Comparison of ENCODE assay signal across 9 cellular contexts in genomic region chr22:43848366-43849171, GRCh38. TPM values are rescaled to one million over a fixed set of nuclear protein-coding genes. Genes with fewer than 3 reads are reported as not detected.
DNase-seq lines count a peak whose midpoint lies in the region; ATAC-seq and TF ChIP-seq lines count a peak whose summit lies in the region.
"Had no signal": no experiment of that assay in that cellular context is flagged by ENCODE, and none has a peak within 500 bp of the region (broad histone marks: within the 10 kb centered on the region; RNA-seq: fewer than 3 reads in every experiment).

No MANE protein-coding gene starts in this region.

- no peak overlapping the region for H3K4me3 Mint-ChIP-seq in stimulated activated naive CD8-positive, alpha-beta T cell treated with anti-CD3 and anti-CD28 coated beads, Interleukin-15, amount 100 ng/mL, for 72 hours

- peaks cover 4% of the 10 kb centered on the region for H3K79me2 ChIP-seq in smooth muscle cell (ENCODE audit: low read depth)

- H3F3A ChIP-seq in smooth muscle cell (ENCODE audit: low read depth): no peaks in the 10 kb centered on the region

- no peaks in the 10 kb centered on the region for H3K27me3 ChIP-seq in smooth muscle cell (ENCODE audit: low read depth)

- H3K27me3 Mint-ChIP-seq in stimulated activated naive CD8-positive, alpha-beta T cell treated with anti-CD3 and anti-CD28 coated beads, Interleukin-15, amount 100 ng/mL, for 72 hours: peaks cover 38% of the 10 kb centered on the region

- no peaks in the 10 kb centered on the region for H3K4me1 ChIP-seq in smooth muscle cell (ENCODE audit: low read depth)
- H3K4me1 ChIP-seq: tibial nerve had no signal

- H3K9me3 Mint-ChIP-seq in stimulated activated naive CD8-positive, alpha-beta T cell treated with anti-CD3 and anti-CD28 coated beads, Interleukin-15, amount 100 ng/mL, for 72 hours: no peaks in the 10 kb centered on the region

- H3K9ac ChIP-seq in smooth muscle cell (ENCODE audit: low read depth): no peak overlapping the region

- H3K4me3 ChIP-seq in fibroblast of villous mesenchyme (ENCODE audit: low read depth, low read length): no peak overlapping the region
- H3K4me3 ChIP-seq in smooth muscle cell: no peak overlapping the region
- H3K4me3 ChIP-seq: tibial nerve had no signal

- TF ChIP-seq CTCF in fibroblast of villous mesenchyme (IDR thresholded peaks at IDR 0.05; ENCODE audit: insufficient read depth, low read depth, low read length) (peak; percentile 49), smooth muscle cell (IDR thresholded peaks at IDR 0.05; ENCODE audit: borderline replicate concordance, insufficient read depth, poor library complexity, severe bottlenecking) (peak; percentile 23)

- H3K27ac Mint-ChIP-seq in stimulated activated naive CD8-positive, alpha-beta T cell treated with anti-CD3 and anti-CD28 coated beads, Interleukin-15, amount 100 ng/mL, for 72 hours: peak overlapping the region in 1 of 2 donors; percentile 23

- no peaks in the 10 kb centered on the region for H3K9me3 ChIP-seq in smooth muscle cell (replicated peaks; ENCODE audit: low read depth)

- no peaks in the 10 kb centered on the region for H3K36me3 ChIP-seq in smooth muscle cell (ENCODE audit: low read depth)
- H3K36me3 ChIP-seq: tibial nerve had no signal

- no peak for ATAC-seq in GM19395 (IDR thresholded peaks at IDR 0.05; ENCODE audit: unreplicated experiment)
- ATAC-seq in stimulated activated naive CD8-positive, alpha-beta T cell treated with anti-CD3 and anti-CD28 coated beads, Interleukin-15, amount 100 ng/mL, for 72 hours: no peak

- WGBS in smooth muscle cell (ENCODE audit: low lambda C conversion rate): 73% methylated on average over 16 of the region's 16 CpGs

- no peak overlapping the region for H3K27ac ChIP-seq in smooth muscle cell (ENCODE audit: low read depth)
- H3K27ac ChIP-seq: tibial nerve had no signal

- DNase-seq in SIG-M5 treated with dmso at 0.1 percent for 504 hours (lab: John Stamatoyannopoulos, UW; ENCODE audit: unreplicated experiment) (peak; percentile 18), SIG-M5 (lab: John Stamatoyannopoulos, UW) (no peak), NCI-H524 treated with DMSO at 0.1 percent for 48 hours (lab: John Stamatoyannopoulos, UW) (peak; percentile 21), fibroblast of villous mesenchyme (ENCODE audit: low read depth) (peak; percentile 29), smooth muscle cell (lab: John Stamatoyannopoulos, UW; ENCODE audit: unreplicated experiment) (no peak), islet precursor cell (no peak)
- DNase-seq in stimulated activated naive CD8-positive, alpha-beta T cell treated with anti-CD3 and anti-CD28 coated beads, Interleukin-15, amount 100 ng/mL, for 72 hours: no peak

- H3K4me1 Mint-ChIP-seq in stimulated activated naive CD8-positive, alpha-beta T cell treated with anti-CD3 and anti-CD28 coated beads, Interleukin-15, amount 100 ng/mL, for 72 hours: no peaks in the 10 kb centered on the region

- no peak overlapping the region for H2AFZ ChIP-seq in smooth muscle cell (ENCODE audit: low read depth)

- H3K4me2 ChIP-seq in smooth muscle cell: no peak overlapping the region

- peaks cover 76% of the 10 kb centered on the region for H4K20me1 ChIP-seq in smooth muscle cell (ENCODE audit: low read depth)

RNA-seq across cellular contexts. Expression of gene SULT4A1, which starts 13.7 kb away (rescaled TPM):
- not detected in 2 replicates for total RNA-seq in fibroblast of villous mesenchyme
- 2.6 and 2.7 TPM in 2 replicates for total RNA-seq in smooth muscle cell
- polyA plus RNA-seq in smooth muscle cell: 4.9 and 5.0 TPM in 2 replicates

RNA-seq across cellular contexts. Expression of gene EFCAB6, which starts 36.5 kb away (rescaled TPM):
- total RNA-seq in fibroblast of villous mesenchyme (0.32 and 0.86 TPM in 2 replicates), smooth muscle cell (1.6 and 2.9 TPM in 2 replicates)
- 0.59 and 0.80 TPM in 2 replicates for polyA plus RNA-seq in smooth muscle cell

RNA-seq across cellular contexts. Expression of gene PNPLA5, which starts 43.2 kb away (rescaled TPM):
- total RNA-seq in fibroblast of villous mesenchyme (not detected in 2 replicates), smooth muscle cell (not detected in 2 replicates)
- polyA plus RNA-seq in smooth muscle cell: not detected in 2 replicates
- total RNA-seq: tibial nerve had no signal

Comparison
In these comparisons a context has a peak if more than half of its experiments do, and no peak if none do; other contexts are left out.
1. DNase-seq: peak in SIG-M5 treated with dmso at 0.1 percent for 504 hours (single experiment), NCI-H524 treated with DMSO at 0.1 percent for 48 hours (single experiment) and fibroblast of villous mesenchyme (single experiment); none in SIG-M5 (single experiment), smooth muscle cell (single experiment), stimulated activated naive CD8-positive, alpha-beta T cell treated with anti-CD3 and anti-CD28 coated beads, Interleukin-15, amount 100 ng/mL, for 72 hours (0 of 2) and islet precursor cell (single experiment).